ENCODE assay signal across 15 cellular contexts in genomic region chr18:36594621-36595020, GRCh38.
A peak's percentile ranks its signal among the peaks of the same experiment; 100 is the strongest.
DNase-seq lines count a peak whose midpoint lies in the region; ATAC-seq and TF ChIP-seq lines count a peak whose summit lies in the region.
"Had no signal": no experiment of that assay in that cellular context is flagged by ENCODE, and none has a peak within 500 bp of the region (broad histone marks: within the 10 kb centered on the region; RNA-seq: fewer than 3 reads in every experiment).

No MANE protein-coding gene starts in this region.

- H3K9me3 ChIP-seq in BLaER1 (no peaks in the 10 kb centered on the region), endodermal cell (ENCODE audit: control insufficient read depth, low read length) (peaks cover under 1% of the 10 kb centered on the region), left ventricle myocardium inferior (replicated peaks) (no peaks in the 10 kb centered on the region)

- H3K27ac Mint-ChIP-seq in endodermal cell (no peak overlapping the region), neural crest cell (ENCODE audit: unreplicated experiment) (peak overlapping the region; percentile 78)
- H3K27ac Mint-ChIP-seq: CD4-positive, alpha-beta memory T cell; GM23338 had no signal

- intact Hi-C loops in left ventricle myocardium inferior (cut with micrococcal nuclease) (no loop called here), sciatic nerve (cut with DNase I) (no loop called here)

- no peaks in the 10 kb centered on the region for H3K9me3 Mint-ChIP-seq in endodermal cell
- H3K9me3 Mint-ChIP-seq in neural crest cell: no peaks in the 10 kb centered on the region
- H3K9me3 Mint-ChIP-seq: GM23338 had no signal

- H3K36me3 ChIP-seq in BLaER1 (no peaks in the 10 kb centered on the region), endodermal cell (ENCODE audit: control insufficient read depth, insufficient read depth, low read length) (no peaks in the 10 kb centered on the region), left ventricle myocardium inferior (no peaks in the 10 kb centered on the region)

- H3K9ac ChIP-seq in BLaER1: no peak overlapping the region
- no peak overlapping the region for H3K9ac ChIP-seq in endodermal cell (ENCODE audit: extremely low read depth, low read length, poor library complexity, severe bottlenecking)

- H3K4me2 ChIP-seq in BLaER1: peak overlapping the region; percentile 26
- H3K4me2 ChIP-seq: GM23338 had no signal

- H3K4me3 Mint-ChIP-seq in endodermal cell (no peak overlapping the region), neural crest cell (no peak overlapping the region)
- H3K4me3 Mint-ChIP-seq: GM23338 had no signal

- H3K4me3 ChIP-seq in BLaER1: no peak overlapping the region
- no peak overlapping the region for H3K4me3 ChIP-seq in endodermal cell (ENCODE audit: low read length)
- H3K4me3 ChIP-seq in left ventricle myocardium inferior: no peak overlapping the region
- H3K4me3 ChIP-seq: GM12878, GM23338 had no signal

- 93 to 96% methylated on average over 4 to 9 of the region's 9 CpGs for WGBS in endodermal cell (ENCODE audit: insufficient coverage in 1 of 2, insufficient read length in 1 of 2), 2 experiments

- H3K27ac ChIP-seq in BLaER1 (peak overlapping the region; percentile 27; the same call in 1 of the 2 replicates), endodermal cell (ENCODE audit: low read depth, low read length) (no peak overlapping the region), left ventricle myocardium inferior (replicated peaks) (peak overlapping the region; percentile 36)
- H3K27ac ChIP-seq: C4-2B had no signal

- H3K27me3 ChIP-seq in BLaER1 (no peaks in the 10 kb centered on the region), endodermal cell (ENCODE audit: control insufficient read depth, insufficient read depth, low read length, poor library complexity, severe bottlenecking) (no peaks in the 10 kb centered on the region), left ventricle myocardium inferior (ENCODE audit: low read depth) (no peaks in the 10 kb centered on the region)

- no peaks in the 10 kb centered on the region for H4K20me1 ChIP-seq in BLaER1

- ATAC-seq in sciatic nerve: no peak
- ATAC-seq: GM12878, GM23338 had no signal

- in situ Hi-C loops in GM13976 (cut with MboI; ENCODE audit: low sequenced_read_pairs, unreplicated experiment): no loop called here

- DNase-seq in endodermal cell (peak; percentile 30), left ventricle myocardium inferior (no peak), neural crest cell (ENCODE audit: low read depth, low spot score) (no peak), iPS-NIHi7 (ENCODE audit: extremely low spot score) (no peak), glomerular visceral epithelial cell (ENCODE audit: extremely low spot score) (no peak), sciatic nerve (ENCODE audit: low spot score) (no peak), GM13976 (ENCODE audit: low spot score) (no peak)
- DNase-seq: ACHN; CD4-positive, alpha-beta memory T cell; DMS79; H7 had no signal

- H3K4me1 ChIP-seq in BLaER1 (peaks cover 15% of the 10 kb centered on the region), endodermal cell (ENCODE audit: control insufficient read depth, insufficient read depth, low read length) (no peaks in the 10 kb centered on the region), left ventricle myocardium inferior (peaks cover 31% of the 10 kb centered on the region)

- H3K36me3 Mint-ChIP-seq in endodermal cell (ENCODE audit: low read depth) (no peaks in the 10 kb centered on the region), neural crest cell (ENCODE audit: low read depth) (no peaks in the 10 kb centered on the region)
- H3K36me3 Mint-ChIP-seq: CD4-positive, alpha-beta memory T cell had no signal

- H3K4me1 Mint-ChIP-seq in endodermal cell (peaks cover 2% of the 10 kb centered on the region), neural crest cell (peaks cover 13% of the 10 kb centered on the region)
- H3K4me1 Mint-ChIP-seq: CD4-positive, alpha-beta memory T cell had no signal

- no peak for TF ChIP-seq CTCF in endodermal cell (conservative IDR thresholded peaks at IDR 0.05)
- TF ChIP-seq CTCF in left ventricle myocardium inferior (IDR thresholded peaks at IDR 0.05; ENCODE audit: borderline replicate concordance): peak; percentile 16
- TF ChIP-seq CTCF in neural crest cell (conservative IDR thresholded peaks at IDR 0.05): no peak
- no peak for TF ChIP-seq CTCF in GM13976 (IDR thresholded peaks at IDR 0.05; ENCODE audit: borderline replicate concordance, control extremely low read depth, extremely low read depth, insufficient read depth, missing control alignments)

- peaks cover 1% of the 10 kb centered on the region for H3K27me3 Mint-ChIP-seq in endodermal cell (ENCODE audit: insufficient read depth)
- H3K27me3 Mint-ChIP-seq in neural crest cell (ENCODE audit: low read depth): no peaks in the 10 kb centered on the region
